8 cellular contexts compared by ENCODE assay signal in the genomic region with DNA sequence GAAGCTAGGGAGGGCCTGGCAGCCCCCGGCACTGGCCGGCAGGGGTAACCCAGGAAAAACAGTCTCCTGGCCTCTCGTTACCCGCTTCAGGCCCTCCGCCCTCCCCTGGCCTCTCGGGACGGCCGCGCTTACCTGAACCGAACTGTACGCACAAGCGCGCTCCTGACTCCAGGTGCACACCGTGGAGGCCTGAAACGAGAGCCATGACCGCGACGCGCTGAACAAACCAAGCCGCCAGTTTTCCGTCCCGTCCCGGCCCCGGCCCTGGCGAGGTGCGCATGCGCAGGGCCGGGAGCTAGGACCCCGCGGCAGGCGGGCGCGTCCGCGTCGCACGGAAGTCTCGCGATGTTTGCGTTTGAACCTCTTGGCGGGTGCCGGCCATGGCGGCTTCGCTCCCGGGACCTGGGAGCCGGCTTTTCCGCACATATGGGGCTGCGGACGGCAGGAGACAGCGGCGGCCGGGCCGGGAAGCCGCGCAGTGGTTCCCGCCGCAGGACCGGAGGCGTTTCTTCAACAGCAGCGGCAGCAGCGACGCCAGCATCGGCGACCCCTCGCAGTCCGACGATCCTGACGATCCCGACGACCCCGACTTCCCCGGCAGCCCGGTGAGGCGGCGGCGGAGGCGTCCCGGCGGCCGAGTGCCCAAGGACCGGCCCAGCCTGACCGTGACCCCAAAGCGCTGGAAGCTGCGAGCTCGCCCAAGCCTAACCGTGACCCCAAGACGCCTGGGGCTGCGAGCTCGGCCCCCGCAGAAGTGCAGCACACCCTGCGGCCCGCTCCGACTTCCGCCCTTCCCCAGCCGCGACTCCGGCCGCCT. TPM values are rescaled to one million over a fixed set of nuclear protein-coding genes. Genes with fewer than 3 reads are reported as not detected.
DNase-seq lines count a peak whose midpoint lies in the region; ATAC-seq and TF ChIP-seq lines count a peak whose summit lies in the region.

A gene (plus strand): TSS at position 348 of the 817 bp plus-strand sequence. CDS start 33 bp downstream, at position 381.

- H3K36me3 Mint-ChIP-seq in T-cell (peaks cover 8% of the 10 kb centered on the region), progenitor cell of endocrine pancreas (ENCODE audit: insufficient read depth) (peaks cover 2% of the 10 kb centered on the region)

- H3K4me3 ChIP-seq in heart right ventricle: peak within 1 kb of the TSS; percentile 62 to 92 (median 72)

- peak; percentile 85 to 94 (median 90) for DNase-seq in NCI-H1417 (lab: John Stamatoyannopoulos, UW)
- DNase-seq in T-cell: peak; percentile 78 to 92 (median 87)
- peak; percentile 90 to 94 for DNase-seq in heart right ventricle
- peak; percentile 89 for DNase-seq in progenitor cell of endocrine pancreas (ENCODE audit: low spot score, unreplicated experiment)
- peak; percentile 92 for DNase-seq in ureter (ENCODE audit: low spot score)

- peak within 1 kb of the TSS; percentile 79 to 93 for H3K27ac Mint-ChIP-seq in T-cell
- peak within 1 kb of the TSS; percentile 97 for H3K27ac Mint-ChIP-seq in progenitor cell of endocrine pancreas

- H3K27me3 Mint-ChIP-seq in T-cell (no peaks in the 10 kb centered on the region), progenitor cell of endocrine pancreas (no peaks in the 10 kb centered on the region)

- intact Hi-C loops in heart right ventricle (cut with DNase I): loop anchor here in 1 of 10 donors (2.0 kb wide), 1 partner anchor 29 kb away; no protein-coding TSS in a partner anchor

- peak within 1 kb of the TSS; percentile 76 to 93 (median 91) for H3K4me3 Mint-ChIP-seq in T-cell
- peak within 1 kb of the TSS; percentile 95 for H3K4me3 Mint-ChIP-seq in progenitor cell of endocrine pancreas (ENCODE audit: low read depth)

- TF ChIP-seq CTCF in GM12874 (IDR thresholded peaks at IDR 0.05; ENCODE audit: insufficient read depth, low read depth, low read length) (peak; percentile 22; the same call in 1 of the 2 replicates), heart right ventricle (IDR thresholded peaks at IDR 0.05) (peak in 5 of 9 donors; percentile 21 to 36 (median 33)), progenitor cell of endocrine pancreas (IDR thresholded peaks at IDR 0.05; ENCODE audit: unreplicated experiment) (peak; percentile 49)

- WGBS in adipose tissue, 3 donors: 0 to 1% (median 1%) methylated on average over 87 to 98 of the region's 98 CpGs
- 0% methylated on average over 85 to 98 of the region's 98 CpGs for WGBS in heart right ventricle, 2 donors

- no peaks in the 10 kb centered on the region for H3K9me3 ChIP-seq in heart right ventricle

- ATAC-seq in HG02759 (IDR thresholded peaks at IDR 0.05; ENCODE audit: unreplicated experiment): peak; percentile 91
- ATAC-seq in T-cell (replicated peaks in 1 of 4): peak; percentile 89 to 94 (median 94)
- peak; percentile 94 to 98 (median 96) for ATAC-seq in heart right ventricle

- CTCF ChIA-PET in T-cell (lab: Charles Lee): interaction anchor here (0.5 to 1.7 kb wide), 7 partner anchors 9 to 896 kb away, joined by 3 to 7 read pairs (median 3); a partner anchor contains a TSS

- H3K4me1 ChIP-seq in heart right ventricle: peaks cover 10 to 49% (median 30%) of the 10 kb centered on the region in 9 donors

- POLR2A ChIA-PET in T-cell (lab: Charles Lee): interaction anchor here in 1 of 2 donors (0.5 kb wide), 1 partner anchor 73 kb away, joined by 7 read pairs; no protein-coding TSS in a partner anchor

- H3K36me3 ChIP-seq in heart right ventricle: peaks cover 0 to 24% (median 0%) of the 10 kb centered on the region in 9 donors

- no peaks in the 10 kb centered on the region for H3K27me3 ChIP-seq in heart right ventricle

- H3K9me3 Mint-ChIP-seq in T-cell: no peaks in the 10 kb centered on the region
- H3K9me3 Mint-ChIP-seq in progenitor cell of endocrine pancreas (ENCODE audit: low read depth): no peaks in the 10 kb centered on the region

- H3K4me1 Mint-ChIP-seq in T-cell (peaks cover 35 to 45% (median 38%) of the 10 kb centered on the region in 3 donors), progenitor cell of endocrine pancreas (ENCODE audit: low read depth) (peaks cover 15% of the 10 kb centered on the region)

- H3K27ac ChIP-seq in adipose tissue (ENCODE audit: low read depth, low read length) (peak within 1 kb of the TSS; percentile 13), heart right ventricle (peak within 1 kb of the TSS; percentile 42 to 97 (median 88))

RNA-seq across cellular contexts. Expression of the gene that starts here (rescaled TPM):
- 1 to 10 TPM in 1 of 5 donors, under 1 TPM in 4; 0.33 to 1.0 (median 0.68) TPM for total RNA-seq in T-cell
- under 1 TPM; 0.06 to 0.22 (median 0.12) TPM for polyA plus RNA-seq in adipose tissue
- 1 to 10 TPM in 1 of 10 donors, under 1 TPM in 9; 0.12 to 1.5 (median 0.23) TPM for total RNA-seq in heart right ventricle
- polyA plus RNA-seq in heart right ventricle: under 1 TPM in 1 of 2 donors, not detected in 1; 0.29 TPM
- total RNA-seq in progenitor cell of endocrine pancreas: 8.5 and 8.6 TPM in 2 replicates
- 0.31 TPM for total RNA-seq in ureter

Comparison
In these comparisons a context has a peak if more than half of its experiments do, and no peak if none do; other contexts are left out.
1. Peak in every context shown above with its lines: DNase-seq, ATAC-seq, H3K4me3 ChIP-seq and H3K27ac ChIP-seq.
2. Peak in DNase-seq in ureter; RNA of the gene not detected or under 1 TPM.